In genomic region chr15:89333011-89333860, GRCh38 we compare ENCODE assay signal across 8 cellular contexts. TPM values are rescaled to one million over a fixed set of nuclear protein-coding genes. Genes with fewer than 3 reads are reported as not detected.
DNase-seq lines count a peak whose midpoint lies in the region; ATAC-seq, FAIRE-seq and TF ChIP-seq lines count a peak whose summit lies in the region.

No MANE protein-coding gene starts in this region.

- H3K9me3 ChIP-seq in keratinocyte (ENCODE audit: control insufficient read depth, low read depth, low read length): no peaks in the 10 kb centered on the region

- H3K9me1 ChIP-seq in keratinocyte (ENCODE audit: control insufficient read depth, extremely low read depth, insufficient read depth, low read length): peaks cover 2% of the 10 kb centered on the region

- H3K27ac Mint-ChIP-seq in activated CD4-positive, alpha-beta T cell treated with anti-CD3 and anti-CD28 coated beads, Interleukin-2, amount 10 ng/mL, durations not matched to agents 7 days and 5 days: peak overlapping the region; percentile 83
- peak overlapping the region; percentile 72 to 81 for H3K27ac Mint-ChIP-seq in activated naive CD4-positive, alpha-beta T cell treated with anti-CD3 and anti-CD28 coated beads, Interleukin-2, amount 50 U/mL, for 72 hours

- ATAC-seq in activated naive CD4-positive, alpha-beta T cell treated with anti-CD3 and anti-CD28 coated beads, Interleukin-2, amount 50 U/mL, for 72 hours: no peak
- ATAC-seq in HG03469 (IDR thresholded peaks at IDR 0.05; ENCODE audit: unreplicated experiment) (no peak), GM18498 (IDR thresholded peaks at IDR 0.05; ENCODE audit: unreplicated experiment) (no peak)

- no peak overlapping the region for H2AFZ ChIP-seq in keratinocyte (ENCODE audit: control insufficient read depth, low read length)

- H3K9ac ChIP-seq in keratinocyte (ENCODE audit: control insufficient read depth, extremely low read depth, insufficient read depth, low read length): peak overlapping the region; percentile 94

- peaks cover 23% of the 10 kb centered on the region for H4K20me1 ChIP-seq in keratinocyte (ENCODE audit: control insufficient read depth, extremely low read depth, insufficient read depth, low read length)

- peaks cover 62% of the 10 kb centered on the region for H3K79me2 ChIP-seq in keratinocyte (ENCODE audit: control insufficient read depth, insufficient read depth, low read length)

- no peaks in the 10 kb centered on the region for H3K9me3 Mint-ChIP-seq in activated CD4-positive, alpha-beta T cell treated with anti-CD3 and anti-CD28 coated beads, Interleukin-2, amount 10 ng/mL, durations not matched to agents 7 days and 5 days
- no peaks in the 10 kb centered on the region for H3K9me3 Mint-ChIP-seq in activated naive CD4-positive, alpha-beta T cell treated with anti-CD3 and anti-CD28 coated beads, Interleukin-2, amount 50 U/mL, for 72 hours

- H3K27ac ChIP-seq in keratinocyte (ENCODE audit: control insufficient read depth, insufficient read depth, low read length) (peak overlapping the region; percentile 82), substantia nigra (ENCODE audit: low read depth, low read length, poor library complexity, severe bottlenecking) (peak overlapping the region; percentile 83)

- dilution Hi-C loops in keratinocyte (cut with MboI; ENCODE audit: extremely low pct_ligation_motif_present, low sequenced_read_pairs): no loop called here

- H3K4me1 ChIP-seq in keratinocyte (ENCODE audit: control insufficient read depth, extremely low read depth, insufficient read depth, low read length): peaks cover 30% of the 10 kb centered on the region

- in situ Hi-C loops in KBM-7 (cut with MboI; ENCODE audit: low pct_unique_long_range_greater_than_20kb, low sequenced_read_pairs): no loop called here

- H3K36me3 ChIP-seq in keratinocyte (ENCODE audit: control insufficient read depth in 2 of 2, extremely low read depth in 1 of 2, insufficient read depth in 2 of 2, low read length in 2 of 2): peaks cover 35 to 43% of the 10 kb centered on the region in 2 experiments

- H3K4me3 ChIP-seq in keratinocyte (ENCODE audit: control insufficient read depth in 2 of 3, extremely low read depth in 1 of 3, insufficient read depth in 2 of 3, low read depth in 1 of 3, low read length in 3 of 3): peak overlapping the region; percentile 79 to 90 (median 88)

- peak overlapping the region; percentile 80 for H3K4me3 Mint-ChIP-seq in activated CD4-positive, alpha-beta T cell treated with anti-CD3 and anti-CD28 coated beads, Interleukin-2, amount 10 ng/mL, durations not matched to agents 7 days and 5 days

- H3K27me3 ChIP-seq in keratinocyte (ENCODE audit: control insufficient read depth, extremely low read depth, insufficient read depth, low read length): no peaks in the 10 kb centered on the region

- TF ChIP-seq CTCF in keratinocyte (optimal IDR thresholded peaks at IDR 0.05 in 1 of 3, IDR thresholded peaks at IDR 0.05 in 1 of 3, conservative IDR thresholded peaks at IDR 0.05 in 1 of 3; ENCODE audit: extremely low read depth in 1 of 3, insufficient read depth in 2 of 3, low read length in 3 of 3): no peak

- POLR2A ChIA-PET in activated CD4-positive, alpha-beta T cell treated with anti-CD3 and anti-CD28 coated beads, Interleukin-2, amount 10 ng/mL, durations not matched to agents 7 days and 5 days (lab: Charles Lee): interaction anchor here (0.7 kb wide), 1 partner anchor 21 kb away, joined by 4 read pairs; no protein-coding TSS in a partner anchor

- H3K4me1 Mint-ChIP-seq in activated CD4-positive, alpha-beta T cell treated with anti-CD3 and anti-CD28 coated beads, Interleukin-2, amount 10 ng/mL, durations not matched to agents 7 days and 5 days: peaks cover 63% of the 10 kb centered on the region

- peaks cover 2% of the 10 kb centered on the region for H3K27me3 Mint-ChIP-seq in activated CD4-positive, alpha-beta T cell treated with anti-CD3 and anti-CD28 coated beads, Interleukin-2, amount 10 ng/mL, durations not matched to agents 7 days and 5 days

- H3K4me2 ChIP-seq in keratinocyte (ENCODE audit: control insufficient read depth, extremely low read depth, insufficient read depth, low read depth, low read length): peak overlapping the region; percentile 64

- DNase-seq in activated CD4-positive, alpha-beta T cell treated with anti-CD3 and anti-CD28 coated beads, Interleukin-2, amount 10 ng/mL, durations not matched to agents 7 days and 5 days: no peak
- no peak for DNase-seq in activated CD4-positive, alpha-beta T cell treated with anti-CD3 and anti-CD28 coated beads for 1 hour
- peak in 1 of 2 donors; percentile 55 for DNase-seq in activated naive CD4-positive, alpha-beta T cell treated with anti-CD3 and anti-CD28 coated beads, Interleukin-2, amount 50 U/mL, for 72 hours (ENCODE audit: low spot score in 2 of 2)
- no peak for DNase-seq in keratinocyte (ENCODE audit: low read depth, low spot score)
- DNase-seq in substantia nigra (lab: John Stamatoyannopoulos, UW): no peak
- DNase-seq in KBM-7: no peak

- peaks cover 42% of the 10 kb centered on the region for H3K36me3 Mint-ChIP-seq in activated CD4-positive, alpha-beta T cell treated with anti-CD3 and anti-CD28 coated beads, Interleukin-2, amount 10 ng/mL, durations not matched to agents 7 days and 5 days (ENCODE audit: low read depth)
- H3K36me3 Mint-ChIP-seq in activated naive CD4-positive, alpha-beta T cell treated with anti-CD3 and anti-CD28 coated beads, Interleukin-2, amount 50 U/mL, for 72 hours: peaks cover 30 to 34% of the 10 kb centered on the region in 2 donors

- FAIRE-seq in keratinocyte (lab: Jason Lieb, UNC): no peak

- CTCF ChIA-PET in activated CD4-positive, alpha-beta T cell treated with anti-CD3 and anti-CD28 coated beads, Interleukin-2, amount 10 ng/mL, durations not matched to agents 7 days and 5 days (lab: Charles Lee): interaction anchor here (0.6 to 1.7 kb wide), 6 partner anchors 9 to 89 kb away, joined by 3 to 4 read pairs (median 3); partner anchors contain the start of gene FANCI

RNA-seq across cellular contexts. Expression of gene POLG, which starts 1.4 kb away (rescaled TPM):
- 100 to 1,000 TPM in 1 of 2 experiments, 10 to 100 TPM in 1; 85.6 to 105 TPM for total RNA-seq in activated CD4-positive, alpha-beta T cell treated with anti-CD3 and anti-CD28 coated beads, Interleukin-2, amount 10 ng/mL, durations not matched to agents 7 days and 5 days
- 10 to 100 TPM; 76.1 to 83.7 TPM for total RNA-seq in activated naive CD4-positive, alpha-beta T cell treated with anti-CD3 and anti-CD28 coated beads, Interleukin-2, amount 50 U/mL, for 72 hours
- polyA plus RNA-seq in keratinocyte: 27.3 to 40.4 TPM (median 29.6 TPM) in 3 replicates
- 43.8 TPM for polyA plus RNA-seq in keratinocyte (2011; ENCODE audit: low read depth)
- polyA plus RNA-seq in keratinocyte (2011; cell fraction: cytosol; rRNA removed): 16.4 and 19.9 TPM in 2 replicates
- 118 and 119 TPM in 2 replicates for polyA plus RNA-seq in keratinocyte (2011; cell fraction: nucleus; rRNA removed)
- 38.1 and 46.6 TPM in 2 replicates for polyA plus RNA-seq in keratinocyte (2012; ENCODE audit: low replicate concordance)
- 23.5 to 66.7 TPM (median 34.2 TPM) in 3 replicates for polyA minus RNA-seq in keratinocyte
- polyA minus RNA-seq in keratinocyte (2011; cell fraction: cytosol; rRNA and poly(A)+ RNA removed): 27.0 TPM
- polyA minus RNA-seq in keratinocyte (2011; cell fraction: nucleus; rRNA and poly(A)+ RNA removed): 56.3 and 60.3 TPM in 2 replicates
